ENCODE assay signal across 22 cellular contexts in genomic region chr2:38571186-38571585, GRCh38. TPM values are rescaled to one million over a fixed set of nuclear protein-coding genes. Genes with fewer than 3 reads are reported as not detected.
DNase-seq lines count a peak whose midpoint lies in the region; ATAC-seq, FAIRE-seq and TF ChIP-seq lines count a peak whose summit lies in the region.
"Had no signal": no experiment of that assay in that cellular context is flagged by ENCODE, and none has a peak within 500 bp of the region (broad histone marks: within the 10 kb centered on the region; RNA-seq: fewer than 3 reads in every experiment).

No MANE protein-coding gene starts in this region.

- TF ChIP-seq EP300 in HepG2 (IDR thresholded peaks at IDR 0.05; ENCODE audit: low read depth in 2 of 2, low read length in 2 of 2) (no peak), HepG2 (CRISPR knock-in tag; IDR thresholded peaks at IDR 0.05; ENCODE audit: borderline replicate concordance) (no peak)

- H3K27me3 ChIP-seq in small intestine (ENCODE audit: control insufficient read depth in 2 of 2, insufficient read depth in 2 of 2, low read length in 2 of 2) (no peaks in the 10 kb centered on the region), HepG2 (ENCODE audit: control insufficient read depth in 1 of 2, insufficient read depth in 2 of 2, low read length in 2 of 2) (no peaks in the 10 kb centered on the region)
- H3K27me3 ChIP-seq: SJSA1 had no signal

- TF ChIP-seq POLR2A in HepG2 (IDR thresholded peaks at IDR 0.05; ENCODE audit: insufficient read depth in 1 of 2, low read depth in 2 of 2, low read length in 2 of 2): no peak

- TF ChIP-seq CTCF in D721Med (IDR thresholded peaks at IDR 0.05; ENCODE audit: insufficient read depth, missing control alignments) (no peak), HepG2 (CRISPR knock-in tag; IDR thresholded peaks at IDR 0.05) (no peak)

- peak; percentile 55 for ATAC-seq in activated CD8-positive, alpha-beta memory T cell treated with anti-CD3 and anti-CD28 coated beads, Interleukin-2, amount 10 ng/mL, durations not matched to agents 7 days and 5 days
- peak; percentile 59 for ATAC-seq in activated T-helper 17 cell treated with anti-CD3 and anti-CD28 coated beads, Interleukin-2, amount 50 U/mL, for 72 hours (replicated peaks)
- ATAC-seq in GM19455 (IDR thresholded peaks at IDR 0.05; ENCODE audit: unreplicated experiment) (no peak), HepG2 (no peak)

- no peak for TF ChIP-seq RAD21 in HepG2 (CRISPR knock-in tag; IDR thresholded peaks at IDR 0.05)

- POLR2A ChIA-PET in HepG2 (lab: Yijun Ruan, JAX): no interaction called here

- H3K36me3 ChIP-seq in small intestine (ENCODE audit: control insufficient read depth in 2 of 2, insufficient read depth in 2 of 2, low read length in 2 of 2) (peaks cover 5 to 23% of the 10 kb centered on the region in 2 donors), HepG2 (replicated peaks in 1 of 2; ENCODE audit: control insufficient read depth in 1 of 2, insufficient read depth in 2 of 2, low read length in 2 of 2) (peaks cover 27 to 90% of the 10 kb centered on the region in 2 experiments)

- intact Hi-C loops in HepG2 (cut with micrococcal nuclease; ENCODE audit: unreplicated experiment): no loop called here

- H3K36me3 Mint-ChIP-seq in activated CD8-positive, alpha-beta memory T cell treated with anti-CD3 and anti-CD28 coated beads, Interleukin-2, amount 10 ng/mL, durations not matched to agents 7 days and 5 days: peaks cover 49% of the 10 kb centered on the region
- peaks cover 98% of the 10 kb centered on the region for H3K36me3 Mint-ChIP-seq in activated T-helper 17 cell treated with anti-CD3 and anti-CD28 coated beads, Interleukin-2, amount 50 U/mL, for 72 hours (ENCODE audit: low read depth)

- H3K27me3 Mint-ChIP-seq in activated CD8-positive, alpha-beta memory T cell treated with anti-CD3 and anti-CD28 coated beads, Interleukin-2, amount 10 ng/mL, durations not matched to agents 7 days and 5 days: no peaks in the 10 kb centered on the region
- H3K27me3 Mint-ChIP-seq in activated T-helper 17 cell treated with anti-CD3 and anti-CD28 coated beads, Interleukin-2, amount 50 U/mL, for 72 hours: no peaks in the 10 kb centered on the region

- H3K4me1 Mint-ChIP-seq in activated CD8-positive, alpha-beta memory T cell treated with anti-CD3 and anti-CD28 coated beads, Interleukin-2, amount 10 ng/mL, durations not matched to agents 7 days and 5 days: peaks cover 25% of the 10 kb centered on the region
- H3K4me1 Mint-ChIP-seq in activated T-helper 17 cell treated with anti-CD3 and anti-CD28 coated beads, Interleukin-2, amount 50 U/mL, for 72 hours: peaks cover 19% of the 10 kb centered on the region

- H3K27ac ChIP-seq in small intestine (ENCODE audit: low read depth in 1 of 2, low read length in 1 of 2): no peak overlapping the region
- no peak overlapping the region for H3K27ac ChIP-seq in HepG2 (ENCODE audit: extremely low read length, insufficient read depth, low read length)
- H3K27ac ChIP-seq: SJSA1 had no signal

- CTCF ChIA-PET in activated CD8-positive, alpha-beta memory T cell treated with anti-CD3 and anti-CD28 coated beads, Interleukin-2, amount 10 ng/mL, durations not matched to agents 7 days and 5 days (lab: Charles Lee): interaction anchor here (1.3 kb wide), 1 partner anchor 35 kb away, joined by 5 read pairs; no protein-coding TSS in a partner anchor
- CTCF ChIA-PET in HepG2 (lab: Yijun Ruan, JAX; ENCODE audit: low intra/inter-chr PET ratio, low total read pairs): no interaction called here

- no peak overlapping the region for H2AFZ ChIP-seq in HepG2 (ENCODE audit: low read length)

- H3K4me3 ChIP-seq in small intestine (ENCODE audit: low read depth in 1 of 2, low read length in 2 of 2): no peak overlapping the region
- no peak overlapping the region for H3K4me3 ChIP-seq in HepG2 (replicated peaks in 1 of 3; ENCODE audit: insufficient read depth in 1 of 3, low read depth in 2 of 3, low read length in 3 of 3)
- H3K4me3 ChIP-seq: SJSA1 had no signal

- in situ Hi-C loops in HepG2 (cut with HindIII; ENCODE audit: extremely low pct_ligation_motif_present, low pct_unique_long_range_greater_than_20kb): no loop called here

- no peaks in the 10 kb centered on the region for H4K20me1 ChIP-seq in HepG2 (ENCODE audit: insufficient read depth, low read length)

- no peaks in the 10 kb centered on the region for H3K9me3 Mint-ChIP-seq in activated CD8-positive, alpha-beta memory T cell treated with anti-CD3 and anti-CD28 coated beads, Interleukin-2, amount 10 ng/mL, durations not matched to agents 7 days and 5 days (ENCODE audit: low read depth)
- no peaks in the 10 kb centered on the region for H3K9me3 Mint-ChIP-seq in activated T-helper 17 cell treated with anti-CD3 and anti-CD28 coated beads, Interleukin-2, amount 50 U/mL, for 72 hours

- H3K9me3 ChIP-seq in small intestine (ENCODE audit: control insufficient read depth, low read depth) (no peaks in the 10 kb centered on the region), HepG2 (ENCODE audit: low read length) (no peaks in the 10 kb centered on the region)
- H3K9me3 ChIP-seq: SJSA1 had no signal

- peaks cover 14% of the 10 kb centered on the region for H3K79me2 ChIP-seq in HepG2 (ENCODE audit: insufficient read depth, low read length)

- FAIRE-seq in D721Med (lab: Jason Lieb, UNC) (peak; percentile 38), small intestine (lab: Jason Lieb, UNC) (no peak), HepG2 (lab: Jason Lieb, UNC) (no peak)
- FAIRE-seq: GM12892, GM19239, H54 had no signal

- H3K4me3 Mint-ChIP-seq in activated CD8-positive, alpha-beta memory T cell treated with anti-CD3 and anti-CD28 coated beads, Interleukin-2, amount 10 ng/mL, durations not matched to agents 7 days and 5 days: no peak overlapping the region
- no peak overlapping the region for H3K4me3 Mint-ChIP-seq in activated T-helper 17 cell treated with anti-CD3 and anti-CD28 coated beads, Interleukin-2, amount 50 U/mL, for 72 hours

- no TSS peak for BruUV-seq in HepG2 (replicated peaks; lab: Mats Ljungman, UMichigan)

- no peak overlapping the region for H3K4me2 ChIP-seq in HepG2 (ENCODE audit: low read depth, low read length)

- no peak overlapping the region for H3K27ac Mint-ChIP-seq in activated CD8-positive, alpha-beta memory T cell treated with anti-CD3 and anti-CD28 coated beads, Interleukin-2, amount 10 ng/mL, durations not matched to agents 7 days and 5 days
- no peak overlapping the region for H3K27ac Mint-ChIP-seq in activated T-helper 17 cell treated with anti-CD3 and anti-CD28 coated beads, Interleukin-2, amount 50 U/mL, for 72 hours

- DNase-seq in activated CD8-positive, alpha-beta memory T cell treated with anti-CD3 and anti-CD28 coated beads, Interleukin-2, amount 10 ng/mL, durations not matched to agents 7 days and 5 days: no peak
- DNase-seq in activated CD8-positive, alpha-beta memory T cell treated with anti-CD3 and anti-CD28 coated beads, Interleukin-2, amount 50 U/mL, for 4 hours: no peak
- DNase-seq in D721Med (ENCODE audit: insufficient read length, low spot score) (no peak), small intestine (peak; percentile 13), cerebellar nuclear complex (lab: John Stamatoyannopoulos, UW) (no peak), HepG2 (ENCODE audit: low spot score) (no peak)
- DNase-seq: DMS79 treated with DMSO at 0.1 percent for 48 hours, Karpas-422, NCI-H1092 treated with DMSO at 0.1 percent for 48 hours, NCI-H1436 treated with DMSO at 0.1 percent for 48 hours, NCI-H1930, NCI-H446 treated with DMSO at 0.1 percent for 48 hours, NCI-H526, NCI-H82, Right ventricle myocardium superior, RPMI8226 had no signal

- no peaks in the 10 kb centered on the region for H3K4me1 ChIP-seq in small intestine (ENCODE audit: control insufficient read depth in 2 of 2, insufficient read depth in 1 of 2, low read depth in 1 of 2, low read length in 1 of 2)
- peaks cover 13% of the 10 kb centered on the region for H3K4me1 ChIP-seq in HepG2 (ENCODE audit: insufficient read depth, low read length)
- H3K4me1 ChIP-seq: SJSA1 had no signal

- no peak overlapping the region for H3K9ac ChIP-seq in HepG2 (ENCODE audit: insufficient read depth, low read depth, low read length)

- 61 to 71% (median 62%) methylated on average over 4 of the region's 4 CpGs for whole genome bisulfite sequencing in small intestine, 3 donors
- WGBS in HepG2 (ENCODE audit: low lambda C conversion rate): 94% methylated on average over 4 of the region's 4 CpGs

TF ChIP-seq in HepG2, 621 proteins besides CTCF, POLR2A, EP300 and RAD21 (continues in another document):
- no peak for TF ChIP-seq KLF12 (CRISPR knock-in tag; IDR thresholded peaks at IDR 0.05; ENCODE audit: borderline replicate concordance)
- no peak for TF ChIP-seq SMARCE1 (IDR thresholded peaks at IDR 0.05; ENCODE audit: borderline replicate concordance)
- no peak for TF ChIP-seq ZNF766 (CRISPR knock-in tag; IDR thresholded peaks at IDR 0.05; ENCODE audit: borderline replicate concordance)

RNA-seq across cellular contexts. Expression of gene HNRNPLL, which starts 31.5 kb away (rescaled TPM):
- 100 to 1,000 TPM in 1 of 2 experiments, 10 to 100 TPM in 1; 88.8 to 106 TPM for total RNA-seq in activated CD8-positive, alpha-beta memory T cell treated with anti-CD3 and anti-CD28 coated beads, Interleukin-2, amount 10 ng/mL, durations not matched to agents 7 days and 5 days
- 100 to 1,000 TPM in 1 of 2 donors, 10 to 100 TPM in 1; 84.9 to 122 TPM for total RNA-seq in activated T-helper 17 cell treated with anti-CD3 and anti-CD28 coated beads, Interleukin-2, amount 50 U/mL, for 72 hours
- polyA plus RNA-seq in small intestine (10 to 100 TPM; 17.3 to 19.9 (median 19.4) TPM), HepG2 (2011; rRNA removed) (34.3 and 49.4 TPM in 2 replicates)
- 91.9 and 103 TPM in 2 replicates for total RNA-seq in HepG2 (2016; rRNA removed; fragmentation: Illumina TruSeq; extraction: Trizol)
- total RNA-seq in HepG2 (2016; cell fraction: cytosol; rRNA removed; fragmentation: Illumina TruSeq; extraction: Trizol; ENCODE audit: low read depth): 52.7 and 54.6 TPM in 2 replicates
- 92.9 and 108 TPM in 2 replicates for total RNA-seq in HepG2 (2016; cell fraction: insoluble cytoplasmic fraction; rRNA removed; fragmentation: Illumina TruSeq; extraction: Trizol)
- total RNA-seq in HepG2 (2016; cell fraction: membrane; rRNA removed; fragmentation: Illumina TruSeq; extraction: Trizol): 54.8 and 56.7 TPM in 2 replicates
- 147 and 151 TPM in 2 replicates for total RNA-seq in HepG2 (2016; cell fraction: nucleus; rRNA removed; fragmentation: Illumina TruSeq; extraction: Trizol)
- polyA plus RNA-seq in HepG2 (2011; cell fraction: cytosol; rRNA removed): 17.6 and 20.9 TPM in 2 replicates
- polyA plus RNA-seq in HepG2 (2011; cell fraction: nucleus; rRNA removed): 29.2 and 34.2 TPM in 2 replicates
- polyA plus RNA-seq in HepG2 (2012): 32.8 and 45.3 TPM in 2 replicates
- 13.0 and 17.4 TPM in 2 replicates for polyA plus RNA-seq in HepG2 (2016; cell fraction: cytosol; fragmentation: Illumina TruSeq; extraction: Trizol; ENCODE audit: low read depth)
- 75.8 and 78.0 TPM in 2 replicates for polyA plus RNA-seq in HepG2 (2016; cell fraction: insoluble cytoplasmic fraction; fragmentation: Illumina TruSeq; extraction: Trizol; ENCODE audit: low read depth)
- 27.6 and 27.9 TPM in 2 replicates for polyA plus RNA-seq in HepG2 (2016; cell fraction: membrane; fragmentation: Illumina TruSeq; extraction: Trizol; ENCODE audit: low read depth)
- polyA plus RNA-seq in HepG2 (2016; cell fraction: nucleus; fragmentation: Illumina TruSeq; extraction: Trizol; ENCODE audit: insufficient read depth, low read depth): 66.8 and 68.2 TPM in 2 replicates
- polyA minus RNA-seq in HepG2 (2011; rRNA and poly(A)+ RNA removed; ENCODE audit: low replicate concordance): 14.7 and 21.6 TPM in 2 replicates
- 25.8 and 30.8 TPM in 2 replicates for polyA minus RNA-seq in HepG2 (2011; cell fraction: cytosol; rRNA and poly(A)+ RNA removed)
- polyA minus RNA-seq in HepG2 (2011; cell fraction: nucleus; rRNA and poly(A)+ RNA removed): 227 and 258 TPM in 2 replicates

Comparison
In these comparisons a context has a peak if more than half of its experiments do, and no peak if none do; other contexts are left out.
1. ATAC-seq: peak in activated CD8-positive, alpha-beta memory T cell treated with anti-CD3 and anti-CD28 coated beads, Interleukin-2, amount 10 ng/mL, durations not matched to agents 7 days and 5 days (single experiment) and activated T-helper 17 cell treated with anti-CD3 and anti-CD28 coated beads, Interleukin-2, amount 50 U/mL, for 72 hours (single experiment); none in GM19455 (single experiment) and HepG2 (single experiment).